In genomic region chr1:185154912-185155513, GRCh38 we compare ENCODE assay signal across 8 cellular contexts. TPM values are rescaled to one million over a fixed set of nuclear protein-coding genes. Genes with fewer than 3 reads are reported as not detected.
DNase-seq lines count a peak whose midpoint lies in the region; TF ChIP-seq lines count a peak whose summit lies in the region.

No MANE protein-coding gene starts in this region.

- H3K27me3 Mint-ChIP-seq in progenitor cell of endocrine pancreas: no peaks in the 10 kb centered on the region

- H3K9ac ChIP-seq in MM.1S (ENCODE audit: low read length): peak overlapping the region; percentile 91; the same call in 1 of the 2 replicates

- H3K36me3 Mint-ChIP-seq in progenitor cell of endocrine pancreas (ENCODE audit: insufficient read depth): peaks cover 2% of the 10 kb centered on the region

- H3F3A ChIP-seq in DOHH2 (ENCODE audit: control insufficient read depth, insufficient read depth) (no peaks in the 10 kb centered on the region), MM.1S (ENCODE audit: insufficient read depth, low read length) (peaks cover 10% of the 10 kb centered on the region)

- H3K4me1 ChIP-seq in DOHH2 (ENCODE audit: control insufficient read depth, low read length): peaks cover 27% of the 10 kb centered on the region
- peaks cover 25% of the 10 kb centered on the region for H3K4me1 ChIP-seq in MM.1S (ENCODE audit: low read length)
- peaks cover 11% of the 10 kb centered on the region for H3K4me1 ChIP-seq in effector memory CD4-positive, alpha-beta T cell (ENCODE audit: control insufficient read depth, insufficient read depth, low read length, poor library complexity, severe bottlenecking)

- peaks cover 30% of the 10 kb centered on the region for H3K4me1 Mint-ChIP-seq in progenitor cell of endocrine pancreas (ENCODE audit: low read depth)

- H3K9me2 ChIP-seq in DOHH2 (replicated peaks; ENCODE audit: control insufficient read depth, low read length) (no peaks in the 10 kb centered on the region), MM.1S (replicated peaks; ENCODE audit: insufficient read depth, low read length) (no peaks in the 10 kb centered on the region)

- H3K9me3 ChIP-seq in DOHH2 (ENCODE audit: control insufficient read depth, insufficient read depth, low read length): no peaks in the 10 kb centered on the region
- no peaks in the 10 kb centered on the region for H3K9me3 ChIP-seq in MM.1S (replicated peaks; ENCODE audit: insufficient read depth, low read length)
- no peaks in the 10 kb centered on the region for H3K9me3 ChIP-seq in effector memory CD4-positive, alpha-beta T cell (ENCODE audit: control insufficient read depth, low read length)

- H3K27me3 ChIP-seq in DOHH2 (ENCODE audit: control insufficient read depth, low read length) (no peaks in the 10 kb centered on the region), MM.1S (replicated peaks; ENCODE audit: insufficient read depth, low read length) (no peaks in the 10 kb centered on the region)
- H3K27me3 ChIP-seq in effector memory CD4-positive, alpha-beta T cell (replicated peaks; ENCODE audit: control insufficient read depth, insufficient read depth, low read length, poor library complexity, severe bottlenecking): no peaks in the 10 kb centered on the region

- no peak overlapping the region for H3K27ac Mint-ChIP-seq in progenitor cell of endocrine pancreas

- H2AFZ ChIP-seq in MM.1S (ENCODE audit: low read length): 0 out of 2 replicates have a peak overlapping the region, but pooled peaks have one; percentile 89

- peak overlapping the region; percentile 98 for H3K4me3 Mint-ChIP-seq in progenitor cell of endocrine pancreas (ENCODE audit: low read depth)

- TF ChIP-seq CTCF in DOHH2 (IDR thresholded peaks at IDR 0.05; ENCODE audit: low read depth, low read length, poor library complexity, severe bottlenecking): no peak
- no peak for TF ChIP-seq CTCF in MM.1S (IDR thresholded peaks at IDR 0.05; ENCODE audit: low read length)
- TF ChIP-seq CTCF in progenitor cell of endocrine pancreas (IDR thresholded peaks at IDR 0.05; ENCODE audit: unreplicated experiment): no peak

- H3K79me2 ChIP-seq in DOHH2 (ENCODE audit: control insufficient read depth, low read length): peaks cover 33% of the 10 kb centered on the region
- peaks cover 42% of the 10 kb centered on the region for H3K79me2 ChIP-seq in MM.1S (ENCODE audit: low read length)

- H3K27ac ChIP-seq in DOHH2 (ENCODE audit: low read depth, low read length) (no peak overlapping the region), MM.1S (ENCODE audit: low read length) (no peak overlapping the region)
- peak overlapping the region; percentile 97 for H3K27ac ChIP-seq in effector memory CD4-positive, alpha-beta T cell (ENCODE audit: insufficient read depth, low read length, poor library complexity, severe bottlenecking)

- H3K9me3 Mint-ChIP-seq in progenitor cell of endocrine pancreas (ENCODE audit: low read depth): no peaks in the 10 kb centered on the region

- H3K36me3 ChIP-seq in DOHH2 (ENCODE audit: control insufficient read depth, low read length) (peaks cover 31% of the 10 kb centered on the region), MM.1S (replicated peaks; ENCODE audit: insufficient read depth, low read length) (no peaks in the 10 kb centered on the region)
- H3K36me3 ChIP-seq in effector memory CD4-positive, alpha-beta T cell (ENCODE audit: control insufficient read depth, insufficient read depth, low read length): peaks cover 6% of the 10 kb centered on the region

- H4K20me1 ChIP-seq in DOHH2 (ENCODE audit: control insufficient read depth, insufficient read depth, low read depth, low read length) (no peaks in the 10 kb centered on the region), MM.1S (ENCODE audit: insufficient read depth, low read length) (no peaks in the 10 kb centered on the region)

- DNase-seq in MM.1S (no peak), progenitor cell of endocrine pancreas (ENCODE audit: low spot score, unreplicated experiment) (no peak), NCI-H2227 (lab: John Stamatoyannopoulos, UW; ENCODE audit: unreplicated experiment) (no peak), mesenteric fat pad (ENCODE audit: low spot score) (no peak), hippocampal formation (lab: John Stamatoyannopoulos, UW) (no peak), midbrain (lab: John Stamatoyannopoulos, UW) (no peak)
- no peak for DNase-seq in effector memory CD4-positive, alpha-beta T cell

- H3K4me3 ChIP-seq in DOHH2 (ENCODE audit: low read length) (peak overlapping the region; percentile 97), MM.1S (ENCODE audit: low read length) (peak overlapping the region; percentile 87)
- H3K4me3 ChIP-seq in effector memory CD4-positive, alpha-beta T cell (ENCODE audit: insufficient read depth, low read depth, low read length, poor library complexity, severe bottlenecking): no peak overlapping the region

- H3K4me2 ChIP-seq in DOHH2 (ENCODE audit: low read length): peak overlapping the region; percentile 79
- H3K4me2 ChIP-seq in MM.1S (ENCODE audit: low read depth, low read length): peak overlapping the region; percentile 81

RNA-seq across cellular contexts. Expression of gene TRMT1L, which starts 1.7 kb away (rescaled TPM):
- total RNA-seq in progenitor cell of endocrine pancreas: 23.4 and 30.6 TPM in 2 replicates
- total RNA-seq in mesenteric fat pad: 13.4 TPM

RNA-seq across cellular contexts. Expression of gene SWT1, which starts 2.0 kb away (rescaled TPM):
- total RNA-seq in progenitor cell of endocrine pancreas (10.5 and 12.6 TPM in 2 replicates), mesenteric fat pad (4.4 TPM)
